1 cellular context compared by ENCODE assay signal in the genomic region with DNA sequence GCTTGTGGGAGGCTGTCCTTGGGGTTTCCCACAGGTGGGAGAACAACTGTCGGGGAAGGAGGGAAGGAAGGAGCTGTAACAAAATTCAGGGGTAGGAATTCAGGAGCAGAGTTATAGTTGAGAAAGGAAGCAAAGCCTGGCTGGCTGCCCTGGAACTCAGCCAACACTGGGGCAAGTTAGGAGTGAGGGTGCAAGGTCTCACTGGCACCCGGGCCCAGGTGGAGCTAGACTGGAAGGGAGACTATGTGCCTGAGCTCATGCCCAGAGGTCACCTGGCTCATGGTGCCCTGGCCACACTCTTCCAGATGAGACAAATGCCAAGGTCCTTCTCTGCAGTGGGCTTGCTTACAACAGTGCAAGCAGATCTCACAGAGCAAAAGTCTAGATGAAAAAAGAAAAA.
TF ChIP-seq lines count a peak whose summit lies in the region.

No MANE protein-coding gene starts in this region.

TF ChIP-seq in H1, 55 proteins besides CTCF, POLR2A, EP300 and RAD21 (continued from another document):
- TF ChIP-seq, protein P1, sequence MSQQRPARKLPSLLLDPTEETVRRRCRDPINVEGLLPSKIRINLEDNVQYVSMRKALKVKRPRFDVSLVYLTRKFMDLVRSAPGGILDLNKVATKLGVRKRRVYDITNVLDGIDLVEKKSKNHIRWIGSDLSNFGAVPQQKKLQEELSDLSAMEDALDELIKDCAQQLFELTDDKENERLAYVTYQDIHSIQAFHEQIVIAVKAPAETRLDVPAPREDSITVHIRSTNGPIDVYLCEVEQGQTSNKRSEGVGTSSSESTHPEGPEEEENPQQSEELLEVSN (IDR thresholded peaks at IDR 0.05) = no peak
- TF ChIP-seq CTBP2 (IDR thresholded peaks at IDR 0.05; ENCODE audit: borderline replicate concordance, insufficient read depth, insufficient read length, low read length) = no peak
- no peak for TF ChIP-seq KDM1A (IDR thresholded peaks at IDR 0.05; ENCODE audit: borderline replicate concordance, low read length)
- no peak for TF ChIP-seq CHD1 (IDR thresholded peaks at IDR 0.05; ENCODE audit: low read depth, low read length)
- TF ChIP-seq MAFK (IDR thresholded peaks at IDR 0.05; ENCODE audit: low read depth, low read length) = no peak
- TF ChIP-seq TAF7 (optimal IDR thresholded peaks at IDR 0.05; ENCODE audit: borderline replicate concordance, low read depth, low read length) = no peak
- TF ChIP-seq SP2 (IDR thresholded peaks at IDR 0.05; ENCODE audit: low read length) = no peak
- TF ChIP-seq RFX5 (IDR thresholded peaks at IDR 0.05; ENCODE audit: borderline replicate concordance, low read depth, low read length) = no peak
- no peak for TF ChIP-seq NANOG (IDR thresholded peaks at IDR 0.05; ENCODE audit: insufficient read depth, low read depth, low read length, poor library complexity, severe bottlenecking)
- no peak for TF ChIP-seq KDM4A (IDR thresholded peaks at IDR 0.05; ENCODE audit: low read depth, low read length, severe bottlenecking)
- TF ChIP-seq, protein P2, sequence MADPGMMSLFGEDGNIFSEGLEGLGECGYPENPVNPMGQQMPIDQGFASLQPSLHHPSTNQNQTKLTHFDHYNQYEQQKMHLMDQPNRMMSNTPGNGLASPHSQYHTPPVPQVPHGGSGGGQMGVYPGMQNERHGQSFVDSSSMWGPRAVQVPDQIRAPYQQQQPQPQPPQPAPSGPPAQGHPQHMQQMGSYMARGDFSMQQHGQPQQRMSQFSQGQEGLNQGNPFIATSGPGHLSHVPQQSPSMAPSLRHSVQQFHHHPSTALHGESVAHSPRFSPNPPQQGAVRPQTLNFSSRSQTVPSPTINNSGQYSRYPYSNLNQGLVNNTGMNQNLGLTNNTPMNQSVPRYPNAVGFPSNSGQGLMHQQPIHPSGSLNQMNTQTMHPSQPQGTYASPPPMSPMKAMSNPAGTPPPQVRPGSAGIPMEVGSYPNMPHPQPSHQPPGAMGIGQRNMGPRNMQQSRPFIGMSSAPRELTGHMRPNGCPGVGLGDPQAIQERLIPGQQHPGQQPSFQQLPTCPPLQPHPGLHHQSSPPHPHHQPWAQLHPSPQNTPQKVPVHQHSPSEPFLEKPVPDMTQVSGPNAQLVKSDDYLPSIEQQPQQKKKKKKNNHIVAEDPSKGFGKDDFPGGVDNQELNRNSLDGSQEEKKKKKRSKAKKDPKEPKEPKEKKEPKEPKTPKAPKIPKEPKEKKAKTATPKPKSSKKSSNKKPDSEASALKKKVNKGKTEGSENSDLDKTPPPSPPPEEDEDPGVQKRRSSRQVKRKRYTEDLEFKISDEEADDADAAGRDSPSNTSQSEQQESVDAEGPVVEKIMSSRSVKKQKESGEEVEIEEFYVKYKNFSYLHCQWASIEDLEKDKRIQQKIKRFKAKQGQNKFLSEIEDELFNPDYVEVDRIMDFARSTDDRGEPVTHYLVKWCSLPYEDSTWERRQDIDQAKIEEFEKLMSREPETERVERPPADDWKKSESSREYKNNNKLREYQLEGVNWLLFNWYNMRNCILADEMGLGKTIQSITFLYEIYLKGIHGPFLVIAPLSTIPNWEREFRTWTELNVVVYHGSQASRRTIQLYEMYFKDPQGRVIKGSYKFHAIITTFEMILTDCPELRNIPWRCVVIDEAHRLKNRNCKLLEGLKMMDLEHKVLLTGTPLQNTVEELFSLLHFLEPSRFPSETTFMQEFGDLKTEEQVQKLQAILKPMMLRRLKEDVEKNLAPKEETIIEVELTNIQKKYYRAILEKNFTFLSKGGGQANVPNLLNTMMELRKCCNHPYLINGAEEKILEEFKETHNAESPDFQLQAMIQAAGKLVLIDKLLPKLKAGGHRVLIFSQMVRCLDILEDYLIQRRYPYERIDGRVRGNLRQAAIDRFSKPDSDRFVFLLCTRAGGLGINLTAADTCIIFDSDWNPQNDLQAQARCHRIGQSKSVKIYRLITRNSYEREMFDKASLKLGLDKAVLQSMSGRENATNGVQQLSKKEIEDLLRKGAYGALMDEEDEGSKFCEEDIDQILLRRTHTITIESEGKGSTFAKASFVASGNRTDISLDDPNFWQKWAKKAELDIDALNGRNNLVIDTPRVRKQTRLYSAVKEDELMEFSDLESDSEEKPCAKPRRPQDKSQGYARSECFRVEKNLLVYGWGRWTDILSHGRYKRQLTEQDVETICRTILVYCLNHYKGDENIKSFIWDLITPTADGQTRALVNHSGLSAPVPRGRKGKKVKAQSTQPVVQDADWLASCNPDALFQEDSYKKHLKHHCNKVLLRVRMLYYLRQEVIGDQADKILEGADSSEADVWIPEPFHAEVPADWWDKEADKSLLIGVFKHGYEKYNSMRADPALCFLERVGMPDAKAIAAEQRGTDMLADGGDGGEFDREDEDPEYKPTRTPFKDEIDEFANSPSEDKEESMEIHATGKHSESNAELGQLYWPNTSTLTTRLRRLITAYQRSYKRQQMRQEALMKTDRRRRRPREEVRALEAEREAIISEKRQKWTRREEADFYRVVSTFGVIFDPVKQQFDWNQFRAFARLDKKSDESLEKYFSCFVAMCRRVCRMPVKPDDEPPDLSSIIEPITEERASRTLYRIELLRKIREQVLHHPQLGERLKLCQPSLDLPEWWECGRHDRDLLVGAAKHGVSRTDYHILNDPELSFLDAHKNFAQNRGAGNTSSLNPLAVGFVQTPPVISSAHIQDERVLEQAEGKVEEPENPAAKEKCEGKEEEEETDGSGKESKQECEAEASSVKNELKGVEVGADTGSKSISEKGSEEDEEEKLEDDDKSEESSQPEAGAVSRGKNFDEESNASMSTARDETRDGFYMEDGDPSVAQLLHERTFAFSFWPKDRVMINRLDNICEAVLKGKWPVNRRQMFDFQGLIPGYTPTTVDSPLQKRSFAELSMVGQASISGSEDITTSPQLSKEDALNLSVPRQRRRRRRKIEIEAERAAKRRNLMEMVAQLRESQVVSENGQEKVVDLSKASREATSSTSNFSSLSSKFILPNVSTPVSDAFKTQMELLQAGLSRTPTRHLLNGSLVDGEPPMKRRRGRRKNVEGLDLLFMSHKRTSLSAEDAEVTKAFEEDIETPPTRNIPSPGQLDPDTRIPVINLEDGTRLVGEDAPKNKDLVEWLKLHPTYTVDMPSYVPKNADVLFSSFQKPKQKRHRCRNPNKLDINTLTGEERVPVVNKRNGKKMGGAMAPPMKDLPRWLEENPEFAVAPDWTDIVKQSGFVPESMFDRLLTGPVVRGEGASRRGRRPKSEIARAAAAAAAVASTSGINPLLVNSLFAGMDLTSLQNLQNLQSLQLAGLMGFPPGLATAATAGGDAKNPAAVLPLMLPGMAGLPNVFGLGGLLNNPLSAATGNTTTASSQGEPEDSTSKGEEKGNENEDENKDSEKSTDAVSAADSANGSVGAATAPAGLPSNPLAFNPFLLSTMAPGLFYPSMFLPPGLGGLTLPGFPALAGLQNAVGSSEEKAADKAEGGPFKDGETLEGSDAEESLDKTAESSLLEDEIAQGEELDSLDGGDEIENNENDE (IDR thresholded peaks at IDR 0.05; ENCODE audit: insufficient replicate concordance, low read length) = no peak
- no peak for TF ChIP-seq SUZ12 (IDR thresholded peaks at IDR 0.05; ENCODE audit: low read length)
- no peak for TF ChIP-seq SIX5 (IDR thresholded peaks at IDR 0.05; ENCODE audit: low read depth, low read length)
